Comparison of ENCODE assay signal across 8 cellular contexts in the genomic region with DNA sequence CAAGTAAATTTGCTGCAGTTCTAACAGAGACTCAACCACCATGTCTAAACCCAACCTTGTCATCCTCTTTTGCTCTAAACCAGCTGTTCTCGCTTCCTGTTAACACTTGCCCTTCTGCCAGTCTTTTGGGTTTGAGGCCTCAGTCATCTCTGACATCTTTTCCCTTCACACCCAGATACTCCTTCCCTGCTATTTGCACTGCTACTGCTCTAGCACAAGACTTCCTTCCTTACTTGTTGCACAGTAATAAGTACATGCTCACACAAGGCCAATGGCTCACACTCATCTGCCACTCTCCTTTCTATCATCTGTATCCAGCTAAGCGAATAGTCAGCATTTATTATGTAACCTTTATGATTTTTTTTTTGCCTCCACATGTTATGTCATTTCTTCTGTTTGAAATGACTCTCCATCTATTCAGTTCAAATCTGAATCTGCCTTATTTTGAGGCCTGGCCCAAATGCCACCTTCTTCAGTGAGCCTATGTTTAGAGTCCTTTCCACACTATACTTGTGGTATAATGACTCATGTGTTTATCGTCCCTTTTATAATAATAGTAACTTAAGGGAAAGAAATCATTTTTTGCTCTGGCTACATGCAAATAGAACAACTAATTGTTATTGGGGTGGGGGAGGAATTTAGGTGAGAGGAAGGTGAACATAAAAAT. TPM values are rescaled to one million over a fixed set of nuclear protein-coding genes. Genes with fewer than 3 reads are reported as not detected.
A peak's percentile ranks its signal among the peaks of the same experiment; 100 is the strongest.
DNase-seq lines count a peak whose midpoint lies in the region; ATAC-seq and TF ChIP-seq lines count a peak whose summit lies in the region.

No MANE protein-coding gene starts in this region.

- H3K4me1 ChIP-seq in OCI-LY1 (ENCODE audit: insufficient read depth, low read length, severe bottlenecking) (peaks cover 37% of the 10 kb centered on the region), upper lobe of right lung (no peaks in the 10 kb centered on the region)
- peaks cover 17% of the 10 kb centered on the region in 2 donors for H3K4me1 ChIP-seq in naive thymus-derived CD4-positive, alpha-beta T cell (ENCODE audit: control insufficient read depth in 2 of 2, insufficient read depth in 2 of 2, low read length in 2 of 2)

- TF ChIP-seq CTCF in OCI-LY1 (IDR thresholded peaks at IDR 0.05; ENCODE audit: low read length) (no peak), upper lobe of right lung (IDR thresholded peaks at IDR 0.05) (no peak)

- CTCF ChIA-PET in naive thymus-derived CD4-positive, alpha-beta T cell (lab: Charles Lee): no interaction called here

- H3K36me3 ChIP-seq in OCI-LY1 (ENCODE audit: insufficient read depth, low read length) (peaks cover 6% of the 10 kb centered on the region), upper lobe of right lung (peaks cover 61% of the 10 kb centered on the region)
- H3K36me3 ChIP-seq in naive thymus-derived CD4-positive, alpha-beta T cell (ENCODE audit: control insufficient read depth in 2 of 3, insufficient read depth in 3 of 3, low read length in 3 of 3): no peaks in the 10 kb centered on the region

- DNase-seq in SKM-1 treated with dmso at 0.1 percent for 144 hours (lab: John Stamatoyannopoulos, UW; ENCODE audit: unreplicated experiment) (peak; percentile 15), SKM-1 (lab: John Stamatoyannopoulos, UW; ENCODE audit: unreplicated experiment) (no peak), upper lobe of right lung (no peak), NCI-H1694 (lab: John Stamatoyannopoulos, UW) (no peak)
- peak in 3 of 9 donors; percentile 4 to 13 (median 7) for DNase-seq in naive thymus-derived CD4-positive, alpha-beta T cell
- no peak for DNase-seq in stimulated activated CD4-positive, alpha-beta T cell treated with anti-CD3 and anti-CD28 coated beads, Interleukin-12 subunit alpha, Interleukin-12 subunit beta, amount 100 ng/mL, for 4 hours

- H3K4me3 Mint-ChIP-seq in naive thymus-derived CD4-positive, alpha-beta T cell: peak overlapping the region in 4 of 10 donors; percentile 2 to 43 (median 14)

- H3K36me3 Mint-ChIP-seq in naive thymus-derived CD4-positive, alpha-beta T cell: peaks cover 5 to 34% (median 17%) of the 10 kb centered on the region in 5 donors

- no peaks in the 10 kb centered on the region for H3K9me2 ChIP-seq in OCI-LY1 (ENCODE audit: low read depth, low read length)

- intact Hi-C loops in naive thymus-derived CD4-positive, alpha-beta T cell (cut with micrococcal nuclease): no loop called here
- intact Hi-C loops in upper lobe of right lung (cut with DNase I): no loop called here

- H4K20me1 ChIP-seq in OCI-LY1 (ENCODE audit: insufficient read depth, low read length): no peaks in the 10 kb centered on the region

- H3K9me3 Mint-ChIP-seq in naive thymus-derived CD4-positive, alpha-beta T cell: no peaks in the 10 kb centered on the region

- no peaks in the 10 kb centered on the region for H3K27me3 Mint-ChIP-seq in naive thymus-derived CD4-positive, alpha-beta T cell

- H3K4me3 ChIP-seq in OCI-LY1 (ENCODE audit: low read depth, low read length, poor library complexity, severe bottlenecking): no peak overlapping the region
- no peak overlapping the region for H3K4me3 ChIP-seq in naive thymus-derived CD4-positive, alpha-beta T cell (ENCODE audit: low read length)
- no peak overlapping the region for H3K4me3 ChIP-seq in upper lobe of right lung

- peaks cover 5% of the 10 kb centered on the region; the same call in 1 of the 2 replicates for H3F3A ChIP-seq in OCI-LY1 (ENCODE audit: insufficient read depth, low read length)

- H3K4me1 Mint-ChIP-seq in naive thymus-derived CD4-positive, alpha-beta T cell: peaks cover 4 to 33% (median 22%) of the 10 kb centered on the region in 7 donors

- 0 out of 2 replicates have a peak overlapping the region, but pooled peaks have one; percentile 4 for H2AFZ ChIP-seq in OCI-LY1 (ENCODE audit: low read length)

- H3K27ac Mint-ChIP-seq in naive thymus-derived CD4-positive, alpha-beta T cell: peak overlapping the region in 8 of 9 donors; percentile 4 to 82 (median 66)

- peak overlapping the region; percentile 96 for H3K27ac ChIP-seq in OCI-LY1 (ENCODE audit: low read depth, low read length, poor library complexity, severe bottlenecking)
- H3K27ac ChIP-seq in naive thymus-derived CD4-positive, alpha-beta T cell (ENCODE audit: low read depth, low read length): no peak overlapping the region
- H3K27ac ChIP-seq in upper lobe of right lung: no peak overlapping the region

- peak overlapping the region; percentile 56 for H3K9ac ChIP-seq in OCI-LY1 (ENCODE audit: low read length)

- H3K9me3 ChIP-seq in OCI-LY1 (ENCODE audit: low read length): no peaks in the 10 kb centered on the region
- no peaks in the 10 kb centered on the region for H3K9me3 ChIP-seq in naive thymus-derived CD4-positive, alpha-beta T cell (ENCODE audit: control insufficient read depth in 2 of 3, low read length in 3 of 3)
- H3K9me3 ChIP-seq in upper lobe of right lung: no peaks in the 10 kb centered on the region

- peak overlapping the region; percentile 62 for H3K4me2 ChIP-seq in OCI-LY1 (ENCODE audit: low read length)

- H3K79me2 ChIP-seq in OCI-LY1 (ENCODE audit: insufficient read depth, low read length): no peaks in the 10 kb centered on the region

- H3K27me3 ChIP-seq in OCI-LY1 (ENCODE audit: insufficient read depth, low read length) (no peaks in the 10 kb centered on the region), upper lobe of right lung (no peaks in the 10 kb centered on the region)
- H3K27me3 ChIP-seq in naive thymus-derived CD4-positive, alpha-beta T cell (ENCODE audit: control insufficient read depth in 2 of 2, insufficient read depth in 2 of 2, low read length in 2 of 2): no peaks in the 10 kb centered on the region

- POLR2A ChIA-PET in naive thymus-derived CD4-positive, alpha-beta T cell (lab: Charles Lee): interaction anchor here (1.2 kb wide), 1 partner anchor 15 kb away, joined by 4 read pairs; no protein-coding TSS in a partner anchor

- peak; percentile 64 for ATAC-seq in HG02763 (IDR thresholded peaks at IDR 0.05; ENCODE audit: unreplicated experiment)
- peak; percentile 20 for ATAC-seq in naive thymus-derived CD4-positive, alpha-beta T cell
- no peak for ATAC-seq in upper lobe of right lung

RNA-seq across cellular contexts. Expression of a gene that starts 22.5 kb away (rescaled TPM):
- total RNA-seq in naive thymus-derived CD4-positive, alpha-beta T cell: under 1 TPM in 1 of 5 experiments, not detected in 4; 0.82 TPM
- polyA plus RNA-seq in naive thymus-derived CD4-positive, alpha-beta T cell: not detected
- 2.1 TPM for total RNA-seq in upper lobe of right lung
